In genomic region chr12:107092669-107093546, GRCh38 we compare ENCODE assay signal across 8 cellular contexts. TPM values are rescaled to one million over a fixed set of nuclear protein-coding genes. Genes with fewer than 3 reads are reported as not detected.
DNase-seq lines count a peak whose midpoint lies in the region; ATAC-seq lines count a peak whose summit lies in the region.

No MANE protein-coding gene starts in this region.

- peaks cover 11% of the 10 kb centered on the region for H3K4me1 Mint-ChIP-seq in activated CD4-positive, alpha-beta T cell treated with anti-CD3 and anti-CD28 coated beads, Interleukin-2, amount 10 ng/mL, durations not matched to agents 7 days and 5 days

- H3K4me3 Mint-ChIP-seq in activated CD4-positive, alpha-beta T cell treated with anti-CD3 and anti-CD28 coated beads, Interleukin-2, amount 10 ng/mL, durations not matched to agents 7 days and 5 days: no peak overlapping the region

- H3K27me3 Mint-ChIP-seq in activated CD4-positive, alpha-beta T cell treated with anti-CD3 and anti-CD28 coated beads, Interleukin-2, amount 10 ng/mL, durations not matched to agents 7 days and 5 days: peaks cover 5% of the 10 kb centered on the region

- peaks cover 8% of the 10 kb centered on the region for H3K9me3 Mint-ChIP-seq in activated CD4-positive, alpha-beta T cell treated with anti-CD3 and anti-CD28 coated beads, Interleukin-2, amount 10 ng/mL, durations not matched to agents 7 days and 5 days

- POLR2A ChIA-PET in activated CD4-positive, alpha-beta T cell treated with anti-CD3 and anti-CD28 coated beads, Interleukin-2, amount 10 ng/mL, durations not matched to agents 7 days and 5 days (lab: Charles Lee): no interaction called here

- ATAC-seq in GM21717 (IDR thresholded peaks at IDR 0.05; ENCODE audit: unreplicated experiment): peak; percentile 27

- H3K36me3 Mint-ChIP-seq in activated CD4-positive, alpha-beta T cell treated with anti-CD3 and anti-CD28 coated beads, Interleukin-2, amount 10 ng/mL, durations not matched to agents 7 days and 5 days (ENCODE audit: low read depth): peaks cover 2% of the 10 kb centered on the region

- peak; percentile 46 for DNase-seq in EH (ENCODE audit: low read depth)
- peak; percentile 61 for DNase-seq in LHCN-M2 (ENCODE audit: low read depth)
- peak; percentile 70 for DNase-seq in activated CD4-positive, alpha-beta T cell treated with anti-CD3 and anti-CD28 coated beads, Interleukin-2, amount 10 ng/mL, durations not matched to agents 7 days and 5 days
- DNase-seq in effector CD4-positive, alpha-beta T cell: peak; percentile 73
- peak; percentile 49 for DNase-seq in midbrain (lab: John Stamatoyannopoulos, UW)
- DNase-seq in stimulated activated CD8-positive, alpha-beta memory T cell treated with anti-CD3 and anti-CD28 coated beads, Interleukin-2, amount 100 ng/mL, for 48 hours (ENCODE audit: low read depth in 2 of 2): peak; percentile 52 to 60
- DNase-seq in germinal center (ENCODE audit: low spot score): no peak

- no peak overlapping the region for H3K27ac Mint-ChIP-seq in activated CD4-positive, alpha-beta T cell treated with anti-CD3 and anti-CD28 coated beads, Interleukin-2, amount 10 ng/mL, durations not matched to agents 7 days and 5 days

- CTCF ChIA-PET in activated CD4-positive, alpha-beta T cell treated with anti-CD3 and anti-CD28 coated beads, Interleukin-2, amount 10 ng/mL, durations not matched to agents 7 days and 5 days (lab: Charles Lee): interaction anchor here (0.5 to 2.3 kb wide), 6 partner anchors 12 to 709 kb away, joined by 3 to 12 read pairs (median 4); a partner anchor contains a TSS

RNA-seq across cellular contexts. Expression of gene CRY1, which starts 0.4 kb away (rescaled TPM):
- 16.4 and 20.0 TPM in 2 replicates for total RNA-seq in LHCN-M2 (2014; rRNA removed)
- polyA plus RNA-seq in LHCN-M2 (2012): 7.6 TPM
- total RNA-seq in activated CD4-positive, alpha-beta T cell treated with anti-CD3 and anti-CD28 coated beads, Interleukin-2, amount 10 ng/mL, durations not matched to agents 7 days and 5 days: 10 to 100 TPM; 12.2 to 12.9 TPM
